In the genomic region with DNA sequence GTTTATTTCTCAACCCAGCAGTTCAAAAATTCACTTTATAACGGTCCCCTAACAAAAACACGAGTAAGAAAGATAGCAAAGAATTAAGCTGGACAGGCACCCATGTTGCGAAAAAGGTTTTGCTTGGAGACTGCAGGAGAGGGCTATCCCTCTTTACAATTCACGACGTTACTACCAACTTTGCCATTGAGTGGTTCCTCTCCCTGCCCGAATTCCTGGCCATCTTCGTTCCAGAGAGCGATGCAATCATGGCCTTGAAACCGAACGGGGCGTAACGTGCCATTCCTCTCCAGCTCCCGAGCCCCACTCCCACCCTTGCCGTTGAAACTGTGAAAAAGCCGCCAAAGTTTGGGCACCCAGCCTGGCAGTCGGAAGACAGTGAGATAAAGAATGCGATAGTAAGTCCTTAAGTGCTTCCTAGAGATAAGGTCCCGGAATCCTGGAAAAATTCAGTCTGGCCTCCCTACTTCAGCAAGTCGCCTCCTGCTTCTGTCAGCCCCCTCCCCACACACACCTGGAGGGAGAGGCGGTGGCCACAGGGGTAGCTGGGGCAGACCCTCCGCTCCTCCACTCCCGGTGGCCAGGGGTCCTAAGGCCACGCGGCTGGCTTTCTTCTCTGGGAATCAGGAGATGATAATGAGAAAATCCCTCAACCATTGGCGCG, we compare ENCODE assay signal across 11 cellular contexts.
DNase-seq lines count a peak whose midpoint lies in the region; ATAC-seq and TF ChIP-seq lines count a peak whose summit lies in the region.
"Had no signal": no experiment of that assay in that cellular context is flagged by ENCODE, and none has a peak within 500 bp of the region (broad histone marks: within the 10 kb centered on the region; RNA-seq: fewer than 3 reads in every experiment).

No MANE protein-coding gene starts in this region.

- TF ChIP-seq CTCF in psoas muscle (IDR thresholded peaks at IDR 0.05) = no peak

- peaks cover 26 to 44% (median 38%) of the 10 kb centered on the region in 4 donors for H3K4me1 Mint-ChIP-seq in CD4-positive, alpha-beta memory T cell
- peaks cover 43% of the 10 kb centered on the region for H3K4me1 Mint-ChIP-seq in activated T-cell treated with anti-CD3 and anti-CD28 coated beads, Interleukin-2, amount 50 U/mL, for 24 hours (ENCODE audit: low read depth)

- no peaks in the 10 kb centered on the region for H3K9me3 ChIP-seq in CD4-positive, alpha-beta memory T cell (ENCODE audit: control insufficient read depth in 1 of 2, low read length in 2 of 2)
- no peaks in the 10 kb centered on the region for H3K9me3 ChIP-seq in psoas muscle

- intact Hi-C loops in CD4-positive, alpha-beta memory T cell (cut with micrococcal nuclease) = loop anchor here (10.0 kb wide), 1 partner anchor 683 kb away; the partner anchor contains the start of gene HAND2
- intact Hi-C loops in left ventricle myocardium superior (cut with micrococcal nuclease) = no loop called here
- intact Hi-C loops in psoas muscle (cut with DNase I) = no loop called here

- H3K27me3 ChIP-seq in CD4-positive, alpha-beta memory T cell (ENCODE audit: insufficient read depth, low read length) = peaks cover 48% of the 10 kb centered on the region
- H3K27me3 ChIP-seq in psoas muscle (ENCODE audit: insufficient read depth in 3 of 3, low read length in 2 of 3) = peaks cover 5 to 60% (median 29%) of the 10 kb centered on the region in 3 donors

- no peaks in the 10 kb centered on the region for H3K36me3 ChIP-seq in CD4-positive, alpha-beta memory T cell (ENCODE audit: insufficient read depth, low read length)
- H3K36me3 ChIP-seq in psoas muscle (ENCODE audit: insufficient read depth in 1 of 2, low read depth in 1 of 2) = no peaks in the 10 kb centered on the region

- peaks cover 41% of the 10 kb centered on the region for H3K4me1 ChIP-seq in CD4-positive, alpha-beta memory T cell (ENCODE audit: insufficient read depth, low read length)
- peaks cover 36% of the 10 kb centered on the region for H3K4me1 ChIP-seq in psoas muscle

- CTCF ChIA-PET in CD4-positive, alpha-beta memory T cell (lab: Charles Lee; ENCODE audit: partially characterized antibody) = no interaction called here

- H3K27ac ChIP-seq in CD4-positive, alpha-beta memory T cell (ENCODE audit: low read depth, low read length) = no peak overlapping the region
- H3K27ac ChIP-seq in psoas muscle = no peak overlapping the region
- H3K27ac ChIP-seq: HL-60, skin epidermis had no signal

- peaks cover 0 to 11% (median 5%) of the 10 kb centered on the region in 8 donors for H3K9me3 Mint-ChIP-seq in CD4-positive, alpha-beta memory T cell
- no peaks in the 10 kb centered on the region for H3K9me3 Mint-ChIP-seq in activated T-cell treated with anti-CD3 and anti-CD28 coated beads, Interleukin-2, amount 50 U/mL, for 24 hours

- DNase-seq in CD4-positive, alpha-beta memory T cell = no peak
- DNase-seq in left ventricle myocardium superior (no peak), psoas muscle (no peak), NCI-H526 (lab: John Stamatoyannopoulos, UW) (no peak), COR-L47 (lab: John Stamatoyannopoulos, UW) (no peak)
- no peak for DNase-seq in activated T-cell treated with anti-CD3 and anti-CD28 coated beads, Interleukin-2, amount 50 U/mL, for 24 hours
- DNase-seq in activated CD4-positive, alpha-beta T cell treated with anti-CD3 and anti-CD28 coated beads for 1 hour = no peak
- DNase-seq: NCI-H2171 treated with DMSO at 0.1 percent for 48 hours had no signal

- peak overlapping the region in 7 of 8 donors; percentile 3 to 76 (median 69) for H3K4me3 Mint-ChIP-seq in CD4-positive, alpha-beta memory T cell
- no peak overlapping the region for H3K4me3 Mint-ChIP-seq in activated T-cell treated with anti-CD3 and anti-CD28 coated beads, Interleukin-2, amount 50 U/mL, for 24 hours

- WGBS in psoas muscle, 3 donors = 24 to 38% (median 35%) methylated on average over 26 of the region's 26 CpGs

- H3K27ac Mint-ChIP-seq in CD4-positive, alpha-beta memory T cell = peak overlapping the region in 2 of 7 donors; percentile 8 to 25
- no peak overlapping the region for H3K27ac Mint-ChIP-seq in activated T-cell treated with anti-CD3 and anti-CD28 coated beads, Interleukin-2, amount 50 U/mL, for 24 hours

- H3K36me3 Mint-ChIP-seq in CD4-positive, alpha-beta memory T cell = no peaks in the 10 kb centered on the region
- H3K36me3 Mint-ChIP-seq in activated T-cell treated with anti-CD3 and anti-CD28 coated beads, Interleukin-2, amount 50 U/mL, for 24 hours (ENCODE audit: low read depth) = no peaks in the 10 kb centered on the region

- peaks cover 47 to 51% of the 10 kb centered on the region in 2 donors for H3K27me3 Mint-ChIP-seq in CD4-positive, alpha-beta memory T cell
- peaks cover 77% of the 10 kb centered on the region for H3K27me3 Mint-ChIP-seq in activated T-cell treated with anti-CD3 and anti-CD28 coated beads, Interleukin-2, amount 50 U/mL, for 24 hours

- ATAC-seq in SK-N-SH treated with all-trans-retinoic acid at 6 μM for 48 hours (peak; percentile 59), left ventricle myocardium superior (peak; percentile 18), psoas muscle (peak in 1 of 4 donors; percentile 23)

- POLR2A ChIA-PET in CD4-positive, alpha-beta memory T cell (lab: Charles Lee; ENCODE audit: partially characterized antibody) = interaction anchor here (0.9 kb wide), 1 partner anchor 66 kb away, joined by 3 read pairs; the partner anchor contains the start of gene CEP44

- no peak overlapping the region for H3K4me3 ChIP-seq in CD4-positive, alpha-beta memory T cell (ENCODE audit: low read length in 2 of 2)
- peak overlapping the region; percentile 65 for H3K4me3 ChIP-seq in psoas muscle

TF ChIP-seq in SK-N-SH treated with all-trans-retinoic acid at 6 μM for 48 hours, 23 proteins besides CTCF, POLR2A, EP300 and RAD21 (continues in another document):
- TF ChIP-seq RARB (CRISPR knock-in tag; IDR thresholded peaks at IDR 0.05) = no peak
- TF ChIP-seq OSR1 (CRISPR knock-in tag; IDR thresholded peaks at IDR 0.05) = no peak
- no peak for TF ChIP-seq ZFP3 (CRISPR knock-in tag; IDR thresholded peaks at IDR 0.05)
- TF ChIP-seq ZNF565 (CRISPR knock-in tag; conservative IDR thresholded peaks at IDR 0.05; ENCODE audit: low read depth) = no peak
- TF ChIP-seq CSDC2 (CRISPR knock-in tag; IDR thresholded peaks at IDR 0.05) = no peak
- no peak for TF ChIP-seq ZFP30 (CRISPR knock-in tag; IDR thresholded peaks at IDR 0.05)
- no peak for TF ChIP-seq TOX (CRISPR knock-in tag; IDR thresholded peaks at IDR 0.05; ENCODE audit: borderline replicate concordance)
- no peak for TF ChIP-seq PATZ1 (CRISPR knock-in tag; IDR thresholded peaks at IDR 0.05; ENCODE audit: borderline replicate concordance)
- peak; percentile 95 for TF ChIP-seq ISL1 (CRISPR knock-in tag; IDR thresholded peaks at IDR 0.05)
- TF ChIP-seq, protein P1, sequence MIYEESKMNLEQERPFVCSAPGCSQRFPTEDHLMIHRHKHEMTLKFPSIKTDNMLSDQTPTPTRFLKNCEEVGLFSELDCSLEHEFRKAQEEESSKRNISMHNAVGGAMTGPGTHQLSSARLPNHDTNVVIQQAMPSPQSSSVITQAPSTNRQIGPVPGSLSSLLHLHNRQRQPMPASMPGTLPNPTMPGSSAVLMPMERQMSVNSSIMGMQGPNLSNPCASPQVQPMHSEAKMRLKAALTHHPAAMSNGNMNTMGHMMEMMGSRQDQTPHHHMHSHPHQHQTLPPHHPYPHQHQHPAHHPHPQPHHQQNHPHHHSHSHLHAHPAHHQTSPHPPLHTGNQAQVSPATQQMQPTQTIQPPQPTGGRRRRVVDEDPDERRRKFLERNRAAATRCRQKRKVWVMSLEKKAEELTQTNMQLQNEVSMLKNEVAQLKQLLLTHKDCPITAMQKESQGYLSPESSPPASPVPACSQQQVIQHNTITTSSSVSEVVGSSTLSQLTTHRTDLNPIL (CRISPR knock-in tag; IDR thresholded peaks at IDR 0.05; ENCODE audit: low read depth) = no peak
- no peak for TF ChIP-seq CSRNP3 (CRISPR knock-in tag; IDR thresholded peaks at IDR 0.05)
- TF ChIP-seq GLIS3 (CRISPR knock-in tag; IDR thresholded peaks at IDR 0.05) = no peak
- TF ChIP-seq ZNF8 (CRISPR knock-in tag; IDR thresholded peaks at IDR 0.05) = no peak
